8 cellular contexts compared by ENCODE assay signal in the genomic region with DNA sequence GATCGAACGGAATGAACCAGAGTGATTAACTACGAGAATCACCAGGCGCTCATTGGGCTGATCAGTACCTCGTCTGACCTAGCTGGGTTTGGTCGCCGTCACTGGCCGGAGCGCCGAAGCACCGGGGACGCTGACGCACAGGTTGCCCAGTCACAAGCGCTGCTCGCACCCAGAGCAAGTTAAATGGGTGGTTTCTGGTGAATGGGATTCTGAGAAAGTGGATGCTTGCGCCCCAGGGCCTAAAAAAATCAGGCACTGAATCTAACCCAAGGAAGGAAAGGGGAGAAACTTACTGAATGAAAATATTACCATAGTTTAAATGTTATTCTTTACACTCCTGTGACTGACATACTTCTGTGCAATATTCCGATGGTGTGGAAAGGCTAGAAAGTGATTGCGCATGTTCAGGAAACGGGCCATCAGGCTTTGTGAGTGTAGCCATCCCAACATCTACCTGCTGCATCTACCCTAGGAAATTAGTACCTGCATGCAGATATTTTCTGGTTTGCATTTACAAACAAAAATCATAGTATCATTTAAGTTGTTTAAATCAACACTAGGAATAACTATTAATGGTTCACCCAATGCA. TPM values are rescaled to one million over a fixed set of nuclear protein-coding genes. Genes with fewer than 3 reads are reported as not detected.
DNase-seq lines count a peak whose midpoint lies in the region; ATAC-seq, FAIRE-seq and TF ChIP-seq lines count a peak whose summit lies in the region.

No MANE protein-coding gene starts in this region.

- TF ChIP-seq CTCF in C4-2B (conservative IDR thresholded peaks at IDR 0.05) (no peak), MM.1S (IDR thresholded peaks at IDR 0.05; ENCODE audit: low read length) (no peak), dorsolateral prefrontal cortex (IDR thresholded peaks at IDR 0.05 in 54 of 56, conservative IDR thresholded peaks at IDR 0.05 in 2 of 56; ENCODE audit: low read depth in 1 of 56, partially characterized antibody in 56 of 56) (no peak)

- H3K9me2 ChIP-seq in MM.1S (replicated peaks; ENCODE audit: insufficient read depth, low read length): no peaks in the 10 kb centered on the region

- no peaks in the 10 kb centered on the region for H4K20me1 ChIP-seq in MM.1S (ENCODE audit: insufficient read depth, low read length)

- DNase-seq in MM.1S: no peak
- DNase-seq in dorsolateral prefrontal cortex: peak in 3 of 10 donors; percentile 19 to 47 (median 35)
- DNase-seq in H54 (ENCODE audit: insufficient read length, low spot score): no peak
- no peak for DNase-seq in SHP77 (lab: John Stamatoyannopoulos, UW)
- no peak for DNase-seq in NCI-H146 treated with DMSO at 0.1 percent for 48 hours (lab: John Stamatoyannopoulos, UW; ENCODE audit: unreplicated experiment)

- H3F3A ChIP-seq in MM.1S (ENCODE audit: insufficient read depth, low read length): no peaks in the 10 kb centered on the region

- H3K36me3 ChIP-seq in MM.1S (replicated peaks; ENCODE audit: insufficient read depth, low read length): no peaks in the 10 kb centered on the region

- peak; percentile 41 for ATAC-seq in GM21529 (IDR thresholded peaks at IDR 0.05; ENCODE audit: unreplicated experiment)

- H3K27me3 ChIP-seq in MM.1S (replicated peaks; ENCODE audit: insufficient read depth, low read length): no peaks in the 10 kb centered on the region
- peaks cover 0 to 9% (median 0%) of the 10 kb centered on the region in 45 donors for H3K27me3 ChIP-seq in dorsolateral prefrontal cortex
- H3K27me3 ChIP-seq in mononuclear cell (ENCODE audit: insufficient read depth, low read length): peaks cover 23% of the 10 kb centered on the region

- intact Hi-C loops in dorsolateral prefrontal cortex (cut with DNase I): no loop called here

- TF ChIP-seq POLR2A in H54 (IDR thresholded peaks at IDR 0.05; ENCODE audit: low read depth, low read length): no peak

- FAIRE-seq in H54 (lab: Jason Lieb, UNC): no peak

- H3K4me3 ChIP-seq in MM.1S (ENCODE audit: low read length) (peak overlapping the region; percentile 64), dorsolateral prefrontal cortex (peak overlapping the region; percentile 42 to 83 (median 70)), mononuclear cell (ENCODE audit: low read length) (peak overlapping the region; percentile 31)

- H3K9ac ChIP-seq in MM.1S (ENCODE audit: low read length): peak overlapping the region; percentile 8; the same call in 1 of the 2 replicates

- H3K9me3 ChIP-seq in MM.1S (replicated peaks; ENCODE audit: insufficient read depth, low read length) (no peaks in the 10 kb centered on the region), mononuclear cell (ENCODE audit: low read depth, low read length) (no peaks in the 10 kb centered on the region)

- peak overlapping the region; percentile 92 for H3K4me2 ChIP-seq in MM.1S (ENCODE audit: low read depth, low read length)

- peak overlapping the region; percentile 56 for H3K27ac ChIP-seq in C4-2B
- no peak overlapping the region for H3K27ac ChIP-seq in MM.1S (ENCODE audit: low read length)
- peak overlapping the region in 20 of 59 donors; percentile 13 to 77 (median 40) for H3K27ac ChIP-seq in dorsolateral prefrontal cortex

- peak overlapping the region; percentile 85 for H2AFZ ChIP-seq in MM.1S (ENCODE audit: low read length)

- H3K4me1 ChIP-seq in MM.1S (ENCODE audit: low read length): no peaks in the 10 kb centered on the region
- H3K4me1 ChIP-seq in mononuclear cell (ENCODE audit: insufficient read depth, low read length): peaks cover 14% of the 10 kb centered on the region

- H3K79me2 ChIP-seq in MM.1S (ENCODE audit: low read length): no peaks in the 10 kb centered on the region

RNA-seq across cellular contexts. Expression of gene ABCG2, which starts 0.8 kb away (rescaled TPM):
- total RNA-seq in dorsolateral prefrontal cortex: 10 to 100 TPM in 107 of 120 experiments, 1 to 10 TPM in 13; 3.9 to 52.2 (median 16.3) TPM
- total RNA-seq in mononuclear cell: 0.10 TPM
